8 cellular contexts compared by ENCODE assay signal in the genomic region with DNA sequence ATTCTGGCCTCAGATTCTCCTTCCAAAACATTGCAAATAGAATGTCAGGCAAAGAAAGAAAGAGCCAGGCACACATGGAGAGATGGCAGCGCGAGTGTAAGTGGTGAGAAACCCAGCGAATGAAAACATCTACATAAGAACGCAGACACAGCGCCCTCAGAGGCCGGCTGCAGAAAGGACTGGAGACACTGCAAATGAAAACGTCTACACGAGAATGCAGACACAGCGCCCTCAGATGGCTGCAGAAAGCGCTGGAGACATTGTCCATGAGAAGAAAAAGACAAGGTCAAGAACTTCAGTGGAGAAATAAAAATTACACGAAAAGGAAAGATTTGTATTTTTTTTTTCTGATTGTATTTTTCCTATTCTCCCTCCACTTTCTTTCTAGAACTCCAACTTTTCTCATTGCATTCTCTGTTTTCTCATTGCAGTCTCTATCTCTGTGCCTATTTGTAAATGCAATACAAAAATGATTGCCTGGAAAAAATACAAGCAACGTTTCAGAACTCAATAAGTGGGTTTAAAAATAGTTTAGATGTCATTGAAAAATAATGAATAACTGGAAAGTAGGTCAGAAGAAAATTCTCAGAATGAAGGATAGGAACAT.
DNase-seq lines count a peak whose midpoint lies in the region; ATAC-seq, FAIRE-seq and TF ChIP-seq lines count a peak whose summit lies in the region.

No MANE protein-coding gene starts in this region.

- H3K4me1 ChIP-seq in pancreas: no peaks in the 10 kb centered on the region

- H3K27ac Mint-ChIP-seq in type B pancreatic cell: no peak overlapping the region

- H3K36me3 ChIP-seq in H7 (replicated peaks; ENCODE audit: control insufficient read depth, insufficient read depth, low read length) (no peaks in the 10 kb centered on the region), pancreas (no peaks in the 10 kb centered on the region)

- H3K4me3 ChIP-seq in H7 (ENCODE audit: insufficient read depth, low read depth, low read length): no peak overlapping the region
- no peak overlapping the region for H3K4me3 ChIP-seq in pancreas

- peak; percentile 72 to 92 (median 86) for ATAC-seq in pancreas

- H3K9me3 ChIP-seq in pancreas: no peaks in the 10 kb centered on the region

- no peaks in the 10 kb centered on the region for H3K36me3 Mint-ChIP-seq in type B pancreatic cell

- no peak overlapping the region for H3K27ac ChIP-seq in pancreas

- H3K27me3 ChIP-seq in H7 (ENCODE audit: control insufficient read depth, insufficient read depth, low read length) (peaks cover 20% of the 10 kb centered on the region), pancreas (peaks cover 0 to 17% (median 2%) of the 10 kb centered on the region in 4 donors)

- H3K27me3 Mint-ChIP-seq in type B pancreatic cell: peaks cover 45% of the 10 kb centered on the region

- TF ChIP-seq CTCF in pancreas (IDR thresholded peaks at IDR 0.05) (peak; percentile 49 to 82 (median 62)), type B pancreatic cell (conservative IDR thresholded peaks at IDR 0.05) (peak; percentile 87)

- H3K4me1 Mint-ChIP-seq in type B pancreatic cell (ENCODE audit: unreplicated experiment): peaks cover 8% of the 10 kb centered on the region

- DNase-seq in DMS79 treated with DMSO at 0.1 percent for 48 hours (lab: John Stamatoyannopoulos, UW) (peak; percentile 91), H7 (peak; percentile 94), NAMALWA (ENCODE audit: low spot score) (peak; percentile 99), SIG-M5 treated with dmso at 0.1 percent for 504 hours (lab: John Stamatoyannopoulos, UW; ENCODE audit: unreplicated experiment) (peak; percentile 88), germinal center (ENCODE audit: low spot score) (peak; percentile 79), pancreas (peak; percentile 66 to 79 (median 72)), type B pancreatic cell (ENCODE audit: extremely low spot score, unreplicated experiment) (no peak)
- DNase-seq in activated gamma-delta T cell treated with anti-CD3 and anti-CD28 coated beads, Interleukin-2, amount 50 U/mL, for 16 hours (ENCODE audit: low read depth): peak; percentile 42

- FAIRE-seq in pancreas (lab: Jason Lieb, UNC): no peak

- no peaks in the 10 kb centered on the region for H3K9me3 Mint-ChIP-seq in type B pancreatic cell

- H3K4me3 Mint-ChIP-seq in type B pancreatic cell: peak overlapping the region; percentile 8

- intact Hi-C loops in pancreas (cut with DNase I): loop anchor here in 1 of 3 donors (10.0 kb wide), 2 partner anchors 257 to 477 kb away; no protein-coding TSS in a partner anchor

- 2% methylated on average over 12 of the region's 12 CpGs for WGBS in pancreas, 2 donors
